ENCODE assay signal across 33 cellular contexts in the genomic region with DNA sequence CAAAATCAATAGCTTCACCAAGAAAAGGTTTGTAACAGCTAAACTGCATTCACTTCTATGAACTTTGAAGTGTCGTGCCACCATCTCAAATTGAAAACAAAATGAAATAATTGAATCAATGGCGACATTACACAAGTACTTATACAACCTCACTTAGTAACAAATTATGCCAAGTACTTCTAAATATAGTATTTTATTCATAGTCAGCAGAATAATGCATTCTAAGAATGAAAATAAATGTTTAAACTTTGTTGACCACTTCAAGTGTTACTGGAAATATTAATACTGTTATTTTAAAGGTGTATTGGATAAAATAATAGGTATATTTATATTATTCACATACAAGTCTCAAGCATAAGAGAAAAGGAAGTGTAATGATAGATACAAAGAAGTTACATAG.
"Had no signal": no experiment of that assay in that cellular context is flagged by ENCODE, and none has a peak within 500 bp of the region (broad histone marks: within the 10 kb centered on the region; RNA-seq: fewer than 3 reads in every experiment).

No MANE protein-coding gene starts in this region.

- H3K27ac ChIP-seq: adrenal gland, cardiac muscle cell, VCaP had no signal

- H3K36me3 ChIP-seq: adrenal gland, cardiac muscle cell had no signal

- FAIRE-seq: bronchial epithelial cell, TTC549 had no signal

- H3K4me1 ChIP-seq: adrenal gland had no signal

- H3K4me3 ChIP-seq: adrenal gland, cardiac muscle cell had no signal

- DNase-seq: activated B cell treated with CpG ODN at 0.5 μM for 24 hours; activated CD4-positive, alpha-beta memory T cell treated with anti-CD3 and anti-CD28 coated beads for 36 hours; activated CD4-positive, alpha-beta T cell treated with anti-CD3 and anti-CD28 coated beads for 4 hours; activated CD4-positive, alpha-beta T cell treated with anti-CD3 and anti-CD28 coated beads, Interleukin-2, amount 10 ng/mL, durations not matched to agents 24 days and 14 days; activated CD4-positive, alpha-beta T cell treated with anti-CD3 and anti-CD28 coated beads, Interleukin-2, amount 50 U/mL, for 1 hour; activated CD4-positive, alpha-beta T cell treated with anti-CD3 and anti-CD28 coated beads, Interleukin-2, amount 50 U/mL, for 4 hours; activated CD4-positive, CD25-positive, alpha-beta regulatory T cell treated with anti-CD3 and anti-CD28 coated beads, Interleukin-2, amount 50 U/mL, for 72 hours; activated CD8-positive, alpha-beta memory T cell treated with anti-CD3 and anti-CD28 coated beads, Interleukin-2, amount 50 U/mL, for 4 hours; activated CD8-positive, alpha-beta T cell treated with anti-CD3 and anti-CD28 coated beads for 36 hours; activated effector memory CD4-positive, alpha-beta T cell treated with anti-CD3 and anti-CD28 coated beads, Interleukin-2, amount 50 U/mL, for 16 hours; activated gamma-delta T cell treated with Interleukin-2 at 50 U/mL for 16 hours; activated naive CD4-positive, alpha-beta T cell; activated naive CD4-positive, alpha-beta T cell treated with anti-CD3 and anti-CD28 coated beads for 36 hours; activated naive CD4-positive, alpha-beta T cell treated with anti-CD3 and anti-CD28 coated beads, Interleukin-2, amount 50 U/mL, for 16 hours; activated naive CD8-positive, alpha-beta T cell treated with anti-CD3 and anti-CD28 coated beads for 36 hours; activated T-cell treated with anti-CD3 and anti-CD28 coated beads for 4 hours; activated T-cell treated with anti-CD3 and anti-CD28 coated beads, Interleukin-2, amount 50 U/mL, for 1 hour; activated T-cell treated with anti-CD3 and anti-CD28 coated beads, Interleukin-2, amount 50 U/mL, for 4 hours; activated T-cell treated with anti-CD3 and anti-CD28 coated beads, Interleukin-2, amount 50 U/mL, for 72 hours; adrenal gland; amniotic stem cell; aorta; caudate nucleus; cerebellar nuclear complex; T-helper 1 cell; T-helper 2 cell; T-helper 9 cell had no signal

- H3K27me3 ChIP-seq: adrenal gland, cardiac muscle cell had no signal

- H3K9me3 ChIP-seq: adrenal gland had no signal

- ATAC-seq: activated CD8-positive, alpha-beta T cell treated with anti-CD3 and anti-CD28 coated beads for 36 hours; activated naive CD4-positive, alpha-beta T cell treated with anti-CD3 and anti-CD28 coated beads, Interleukin-2, amount 50 U/mL, for 72 hours; activated T-cell treated with anti-CD3 and anti-CD28 coated beads, Interleukin-2, amount 50 U/mL, for 4 hours; activated T-cell treated with anti-CD3 and anti-CD28 coated beads, Interleukin-2, amount 50 U/mL, for 72 hours; activated T-helper 17 cell treated with anti-CD3 and anti-CD28 coated beads, Interleukin-2, amount 50 U/mL, for 72 hours had no signal
